ENCODE assay signal across 9 cellular contexts in genomic region chr12:6182279-6182898, GRCh38. TPM values are rescaled to one million over a fixed set of nuclear protein-coding genes. Genes with fewer than 3 reads are reported as not detected.
DNase-seq lines count a peak whose midpoint lies in the region; ATAC-seq and TF ChIP-seq lines count a peak whose summit lies in the region.
"Had no signal": no experiment of that assay in that cellular context is flagged by ENCODE, and none has a peak within 500 bp of the region (broad histone marks: within the 10 kb centered on the region; RNA-seq: fewer than 3 reads in every experiment).

No MANE protein-coding gene starts in this region.

- peaks cover 19% of the 10 kb centered on the region for H3K4me1 ChIP-seq in colonic mucosa
- H3K4me1 ChIP-seq in mucosa of stomach (ENCODE audit: control insufficient read depth, insufficient read depth, low read length) = peaks cover 43% of the 10 kb centered on the region
- no peaks in the 10 kb centered on the region for H3K4me1 ChIP-seq in CD4-positive, alpha-beta memory T cell (ENCODE audit: insufficient read depth, low read length)

- POLR2A ChIA-PET in CD4-positive, alpha-beta memory T cell (lab: Charles Lee; ENCODE audit: partially characterized antibody) = no interaction called here

- H3K4me1 Mint-ChIP-seq in stimulated activated naive CD8-positive, alpha-beta T cell treated with anti-CD3 and anti-CD28 coated beads, Interleukin-15, Interleukin-2, amounts not matched to agents 100 ng/mL and 50 ng/mL, for 24 hours (ENCODE audit: low read depth) = no peaks in the 10 kb centered on the region
- no peaks in the 10 kb centered on the region for H3K4me1 Mint-ChIP-seq in stimulated activated naive CD8-positive, alpha-beta T cell treated with anti-CD3 and anti-CD28 coated beads, Interleukin-15, amount 100 ng/mL, for 72 hours
- H3K4me1 Mint-ChIP-seq in CD4-positive, alpha-beta memory T cell = no peaks in the 10 kb centered on the region

- no peaks in the 10 kb centered on the region for H3K9me3 Mint-ChIP-seq in stimulated activated naive CD8-positive, alpha-beta T cell treated with anti-CD3 and anti-CD28 coated beads, Interleukin-15, Interleukin-2, amounts not matched to agents 100 ng/mL and 50 ng/mL, for 24 hours
- H3K9me3 Mint-ChIP-seq in stimulated activated naive CD8-positive, alpha-beta T cell treated with anti-CD3 and anti-CD28 coated beads, Interleukin-15, amount 100 ng/mL, for 72 hours = no peaks in the 10 kb centered on the region
- peaks cover 0 to 2% (median 0%) of the 10 kb centered on the region in 8 donors for H3K9me3 Mint-ChIP-seq in CD4-positive, alpha-beta memory T cell

- H3K9me3 ChIP-seq in colonic mucosa (no peaks in the 10 kb centered on the region), mucosa of stomach (ENCODE audit: control insufficient read depth, low read length) (no peaks in the 10 kb centered on the region)
- no peaks in the 10 kb centered on the region for H3K9me3 ChIP-seq in CD4-positive, alpha-beta memory T cell (ENCODE audit: control insufficient read depth in 1 of 2, low read length in 2 of 2)

- H3K27ac ChIP-seq in colonic mucosa = peak overlapping the region; percentile 60
- H3K27ac ChIP-seq in CD4-positive, alpha-beta memory T cell (ENCODE audit: low read depth, low read length) = no peak overlapping the region

- TF ChIP-seq CTCF in colonic mucosa (IDR thresholded peaks at IDR 0.05) = no peak

- H3K36me3 Mint-ChIP-seq in stimulated activated naive CD8-positive, alpha-beta T cell treated with anti-CD3 and anti-CD28 coated beads, Interleukin-15, Interleukin-2, amounts not matched to agents 100 ng/mL and 50 ng/mL, for 24 hours (ENCODE audit: low read depth) = no peaks in the 10 kb centered on the region
- H3K36me3 Mint-ChIP-seq in CD4-positive, alpha-beta memory T cell = no peaks in the 10 kb centered on the region

- no peak for DNase-seq in stimulated activated naive CD8-positive, alpha-beta T cell treated with anti-CD3 and anti-CD28 coated beads, Interleukin-15, amount 100 ng/mL, for 72 hours
- DNase-seq in colonic mucosa (peak; percentile 70), SIG-M5 (lab: John Stamatoyannopoulos, UW) (no peak), NCI-H226 (no peak)
- no peak for DNase-seq in CD4-positive, alpha-beta memory T cell

- CTCF ChIA-PET in CD4-positive, alpha-beta memory T cell (lab: Charles Lee; ENCODE audit: partially characterized antibody) = interaction anchor here (1.3 kb wide), 1 partner anchor 102 kb away, joined by 4 read pairs; no protein-coding TSS in a partner anchor

- intact Hi-C loops in colonic mucosa (cut with DNase I) = no loop called here
- intact Hi-C loops in CD4-positive, alpha-beta memory T cell (cut with micrococcal nuclease) = no loop called here

- no peak overlapping the region for H3K4me3 ChIP-seq in colonic mucosa
- H3K4me3 ChIP-seq in mucosa of stomach (ENCODE audit: low read length) = no peak overlapping the region
- no peak overlapping the region for H3K4me3 ChIP-seq in CD4-positive, alpha-beta memory T cell (ENCODE audit: low read length in 2 of 2)

- ATAC-seq in stimulated activated naive CD8-positive, alpha-beta T cell treated with anti-CD3 and anti-CD28 coated beads, Interleukin-15, amount 100 ng/mL, for 72 hours = no peak
- ATAC-seq in GM19452 (IDR thresholded peaks at IDR 0.05; ENCODE audit: unreplicated experiment) = no peak

- no peak overlapping the region for H3K4me3 Mint-ChIP-seq in stimulated activated naive CD8-positive, alpha-beta T cell treated with anti-CD3 and anti-CD28 coated beads, Interleukin-15, Interleukin-2, amounts not matched to agents 100 ng/mL and 50 ng/mL, for 24 hours
- no peak overlapping the region for H3K4me3 Mint-ChIP-seq in stimulated activated naive CD8-positive, alpha-beta T cell treated with anti-CD3 and anti-CD28 coated beads, Interleukin-15, amount 100 ng/mL, for 72 hours
- H3K4me3 Mint-ChIP-seq in CD4-positive, alpha-beta memory T cell = no peak overlapping the region

- H3K27ac Mint-ChIP-seq in stimulated activated naive CD8-positive, alpha-beta T cell treated with anti-CD3 and anti-CD28 coated beads, Interleukin-15, Interleukin-2, amounts not matched to agents 100 ng/mL and 50 ng/mL, for 24 hours = peak overlapping the region; percentile 4
- H3K27ac Mint-ChIP-seq in stimulated activated naive CD8-positive, alpha-beta T cell treated with anti-CD3 and anti-CD28 coated beads, Interleukin-15, amount 100 ng/mL, for 72 hours = peak overlapping the region in 1 of 2 donors; percentile 60
- no peak overlapping the region for H3K27ac Mint-ChIP-seq in CD4-positive, alpha-beta memory T cell

- H3K27me3 ChIP-seq in colonic mucosa (no peaks in the 10 kb centered on the region), mucosa of stomach (ENCODE audit: control insufficient read depth, insufficient read depth, low read length) (no peaks in the 10 kb centered on the region)
- H3K27me3 ChIP-seq in CD4-positive, alpha-beta memory T cell (ENCODE audit: insufficient read depth, low read length) = no peaks in the 10 kb centered on the region

- H3K36me3 ChIP-seq in colonic mucosa (no peaks in the 10 kb centered on the region), mucosa of stomach (ENCODE audit: control insufficient read depth, insufficient read depth, low read length) (no peaks in the 10 kb centered on the region)
- no peaks in the 10 kb centered on the region for H3K36me3 ChIP-seq in CD4-positive, alpha-beta memory T cell (ENCODE audit: insufficient read depth, low read length)

- no peaks in the 10 kb centered on the region for H3K27me3 Mint-ChIP-seq in stimulated activated naive CD8-positive, alpha-beta T cell treated with anti-CD3 and anti-CD28 coated beads, Interleukin-15, Interleukin-2, amounts not matched to agents 100 ng/mL and 50 ng/mL, for 24 hours
- H3K27me3 Mint-ChIP-seq in stimulated activated naive CD8-positive, alpha-beta T cell treated with anti-CD3 and anti-CD28 coated beads, Interleukin-15, amount 100 ng/mL, for 72 hours = peaks cover 5% of the 10 kb centered on the region
- peaks cover 5 to 23% of the 10 kb centered on the region in 2 donors for H3K27me3 Mint-ChIP-seq in CD4-positive, alpha-beta memory T cell

- H3K9ac ChIP-seq in colonic mucosa (ENCODE audit: low read depth in 2 of 2, low read length in 2 of 2) (peak overlapping the region; percentile 13 to 58), mucosa of stomach (ENCODE audit: low read length) (peak overlapping the region; percentile 64)

RNA-seq across cellular contexts. Expression of gene CD9, which starts 17.8 kb away (rescaled TPM):
- total RNA-seq in colonic mucosa = 100 to 1,000 TPM; 589 to 665 TPM
- total RNA-seq in CD4-positive, alpha-beta memory T cell = 1 to 10 TPM; 4.5 to 5.8 TPM
- 1 to 10 TPM; 1.4 to 4.4 TPM for polyA plus RNA-seq in CD4-positive, alpha-beta memory T cell

RNA-seq across cellular contexts. Expression of gene VWF, which starts 57.9 kb away (rescaled TPM):
- 10 to 100 TPM; 20.9 to 63.2 TPM for total RNA-seq in colonic mucosa
- total RNA-seq in CD4-positive, alpha-beta memory T cell = under 1 TPM; 0.03 to 0.17 TPM
- polyA plus RNA-seq in CD4-positive, alpha-beta memory T cell = under 1 TPM in 1 of 2 donors, not detected in 1; 0.15 TPM
- total RNA-seq: Daoy had no signal

Comparison
In these comparisons a context has a peak if more than half of its experiments do, and no peak if none do; other contexts are left out.
1. RNA of gene CD9, which starts 17.8 kb away (total RNA-seq): 589 to 665 TPM in colonic mucosa; 4.5 to 5.8 TPM in CD4-positive, alpha-beta memory T cell; every median in the first group is over 10 times any median in the second.
2. RNA of gene VWF, which starts 57.9 kb away (total RNA-seq): 20.9 to 63.2 TPM in colonic mucosa; 0.03 to 0.17 TPM in CD4-positive, alpha-beta memory T cell; every median in the first group is over 10 times any median in the second.